ENCODE assay signal across 38 cellular contexts in genomic region chr7:112195717-112196116, GRCh38.
"Had no signal": no experiment of that assay in that cellular context is flagged by ENCODE, and none has a peak within 500 bp of the region (broad histone marks: within the 10 kb centered on the region; RNA-seq: fewer than 3 reads in every experiment).

No MANE protein-coding gene starts in this region.

- H3K9me3 ChIP-seq: ascending aorta had no signal

- ATAC-seq: activated CD8-positive, alpha-beta T cell treated with anti-CD3 and anti-CD28 coated beads for 36 hours; activated naive CD8-positive, alpha-beta T cell treated with anti-CD3 and anti-CD28 coated beads, Interleukin-2, amount 50 U/mL, for 24 hours; activated T-cell treated with anti-CD3 and anti-CD28 coated beads, Interleukin-2, amount 50 U/mL, for 4 hours; activated T-cell treated with anti-CD3 and anti-CD28 coated beads, Interleukin-2, amount 50 U/mL, for 72 hours; activated T-helper 17 cell treated with anti-CD3 and anti-CD28 coated beads, Interleukin-2, amount 50 U/mL, for 72 hours had no signal

- H3K27ac ChIP-seq: ascending aorta, VCaP had no signal

- H3K27me3 ChIP-seq: ascending aorta had no signal

- H3K4me3 ChIP-seq: ascending aorta had no signal

- DNase-seq: activated B cell treated with CpG ODN at 0.5 μM for 24 hours; activated CD4-positive, alpha-beta memory T cell treated with anti-CD3 and anti-CD28 coated beads for 36 hours; activated CD4-positive, alpha-beta T cell treated with anti-CD3 and anti-CD28 coated beads for 4 hours; activated CD4-positive, alpha-beta T cell treated with anti-CD3 and anti-CD28 coated beads, Interleukin-2, amount 10 ng/mL, durations not matched to agents 24 days and 14 days; activated CD4-positive, alpha-beta T cell treated with anti-CD3 and anti-CD28 coated beads, Interleukin-2, amount 50 U/mL, for 1 hour; activated CD4-positive, alpha-beta T cell treated with anti-CD3 and anti-CD28 coated beads, Interleukin-2, amount 50 U/mL, for 4 hours; activated CD4-positive, CD25-positive, alpha-beta regulatory T cell treated with anti-CD3 and anti-CD28 coated beads, Interleukin-2, amount 50 U/mL, for 72 hours; activated CD8-positive, alpha-beta memory T cell treated with anti-CD3 and anti-CD28 coated beads, Interleukin-2, amount 50 U/mL, for 4 hours; activated CD8-positive, alpha-beta T cell treated with anti-CD3 and anti-CD28 coated beads for 36 hours; activated effector memory CD4-positive, alpha-beta T cell treated with anti-CD3 and anti-CD28 coated beads, Interleukin-2, amount 50 U/mL, for 16 hours; activated gamma-delta T cell treated with Interleukin-2 at 50 U/mL for 16 hours; activated naive CD4-positive, alpha-beta T cell; activated naive CD4-positive, alpha-beta T cell treated with anti-CD3 and anti-CD28 coated beads, Interleukin-2, amount 10 ng/mL, durations not matched to agents 7 days and 5 days; activated naive CD8-positive, alpha-beta T cell treated with anti-CD3 and anti-CD28 coated beads, Interleukin-2, amount 10 ng/mL, durations not matched to agents 7 days and 5 days; activated naive CD8-positive, alpha-beta T cell treated with anti-CD3 and anti-CD28 coated beads, Interleukin-2, amount 50 U/mL, for 24 hours; activated T-cell treated with anti-CD3 and anti-CD28 coated beads for 4 hours; activated T-cell treated with anti-CD3 and anti-CD28 coated beads, Interleukin-2, amount 50 U/mL, for 1 hour; activated T-cell treated with anti-CD3 and anti-CD28 coated beads, Interleukin-2, amount 50 U/mL, for 4 hours; activated T-cell treated with anti-CD3 and anti-CD28 coated beads, Interleukin-2, amount 50 U/mL, for 72 hours; amygdala; anterior cingulate cortex; caudate nucleus; cerebellar nuclear complex; SW 1271; T-helper 1 cell; T-helper 2 cell; T-helper 9 cell had no signal

- H3K27ac Mint-ChIP-seq: activated B cell treated with CpG ODN at 0.5 μM for 24 hours; activated CD4-positive, alpha-beta memory T cell treated with anti-CD3 and anti-CD28 coated beads for 36 hours; activated CD4-positive, alpha-beta T cell treated with anti-CD3 and anti-CD28 coated beads, Interleukin-2, amount 10 ng/mL, durations not matched to agents 24 days and 14 days; activated CD8-positive, alpha-beta T cell treated with anti-CD3 and anti-CD28 coated beads for 36 hours; activated naive CD4-positive, alpha-beta T cell treated with anti-CD3 and anti-CD28 coated beads, Interleukin-2, amount 10 ng/mL, durations not matched to agents 7 days and 5 days; activated naive CD4-positive, alpha-beta T cell treated with anti-CD3 and anti-CD28 coated beads, Interleukin-2, amount 50 U/mL, for 24 hours; activated naive CD8-positive, alpha-beta T cell; activated naive CD8-positive, alpha-beta T cell treated with anti-CD3 and anti-CD28 coated beads, Interleukin-2, amount 10 ng/mL, durations not matched to agents 7 days and 5 days; activated naive CD8-positive, alpha-beta T cell treated with anti-CD3 and anti-CD28 coated beads, Interleukin-2, amount 50 U/mL, for 24 hours; activated T-cell treated with anti-CD3 and anti-CD28 coated beads, Interleukin-2, amount 50 U/mL, for 72 hours; activated T-helper 1 cell treated with anti-CD3 and anti-CD28 coated beads, Interleukin-12 subunit alpha, Interleukin-12 subunit beta, Interleukin-2, Interleukin-4 antibody, amounts not matched to agents 30 ng/mL and 10 ng/mL and 1 ng/mL, durations not matched to agents 14 hours and 24 hours and 36 hours; activated T-helper 17 cell treated with anti-CD3 and anti-CD28 coated beads, Interleukin-2, amount 50 U/mL, for 72 hours; brain; T-helper 1 cell treated with Interleukin-12 subunit alpha and Interleukin-12 subunit beta and Interleukin-4 antibody, amounts not matched to agents 30 μg/mL and 1 μg/mL, for 36 hours; T-helper 2 cell treated with Interferon-gamma antibody and Interleukin-4, amounts not matched to agents 5 μg/mL and 100 μg/mL, for 36 hours had no signal

- H3K36me3 ChIP-seq: ascending aorta had no signal

- H3K36me3 Mint-ChIP-seq: activated CD4-positive, alpha-beta memory T cell treated with anti-CD3 and anti-CD28 coated beads for 36 hours; activated naive CD4-positive, alpha-beta T cell treated with anti-CD3 and anti-CD28 coated beads, Interleukin-2, amount 10 ng/mL, durations not matched to agents 7 days and 5 days; activated naive CD4-positive, alpha-beta T cell treated with anti-CD3 and anti-CD28 coated beads, Interleukin-2, amount 50 U/mL, for 24 hours; activated naive CD8-positive, alpha-beta T cell; activated naive CD8-positive, alpha-beta T cell treated with anti-CD3 and anti-CD28 coated beads, Interleukin-2, amount 10 ng/mL, durations not matched to agents 7 days and 5 days; brain had no signal

- FAIRE-seq: TTC549 had no signal

- H3K9me3 Mint-ChIP-seq: activated B cell treated with CpG ODN at 0.5 μM for 24 hours; activated CD4-positive, alpha-beta memory T cell treated with anti-CD3 and anti-CD28 coated beads for 36 hours; activated CD8-positive, alpha-beta T cell treated with anti-CD3 and anti-CD28 coated beads for 36 hours; activated naive CD4-positive, alpha-beta T cell treated with anti-CD3 and anti-CD28 coated beads, Interleukin-2, amount 10 ng/mL, durations not matched to agents 7 days and 5 days; activated naive CD4-positive, alpha-beta T cell treated with anti-CD3 and anti-CD28 coated beads, Interleukin-2, amount 50 U/mL, for 24 hours; activated naive CD8-positive, alpha-beta T cell treated with anti-CD3 and anti-CD28 coated beads, Interleukin-2, amount 10 ng/mL, durations not matched to agents 7 days and 5 days; activated naive CD8-positive, alpha-beta T cell treated with anti-CD3 and anti-CD28 coated beads, Interleukin-2, amount 50 U/mL, for 24 hours; activated T-helper 1 cell treated with anti-CD3 and anti-CD28 coated beads, Interleukin-12 subunit alpha, Interleukin-12 subunit beta, Interleukin-2, Interleukin-4 antibody, amounts not matched to agents 30 ng/mL and 10 ng/mL and 1 ng/mL, durations not matched to agents 14 hours and 24 hours and 36 hours; activated T-helper 17 cell treated with anti-CD3 and anti-CD28 coated beads, Interleukin-2, amount 50 U/mL, for 72 hours; central memory CD8-positive, alpha-beta T cell; T-helper 1 cell treated with Interleukin-12 subunit alpha and Interleukin-12 subunit beta and Interleukin-4 antibody, amounts not matched to agents 30 μg/mL and 1 μg/mL, for 36 hours; T-helper 2 cell treated with Interferon-gamma antibody and Interleukin-4, amounts not matched to agents 5 μg/mL and 100 μg/mL, for 36 hours had no signal

- H3K4me3 Mint-ChIP-seq: activated B cell treated with CpG ODN at 0.5 μM for 24 hours; activated CD4-positive, alpha-beta memory T cell treated with anti-CD3 and anti-CD28 coated beads for 36 hours; activated CD4-positive, alpha-beta T cell treated with anti-CD3 and anti-CD28 coated beads, Interleukin-2, amount 10 ng/mL, durations not matched to agents 24 days and 14 days; activated CD8-positive, alpha-beta T cell treated with anti-CD3 and anti-CD28 coated beads for 36 hours; activated naive CD4-positive, alpha-beta T cell treated with anti-CD3 and anti-CD28 coated beads, Interleukin-2, amount 10 ng/mL, durations not matched to agents 7 days and 5 days; activated naive CD4-positive, alpha-beta T cell treated with anti-CD3 and anti-CD28 coated beads, Interleukin-2, amount 50 U/mL, for 24 hours; activated naive CD8-positive, alpha-beta T cell; activated naive CD8-positive, alpha-beta T cell treated with anti-CD3 and anti-CD28 coated beads, Interleukin-2, amount 10 ng/mL, durations not matched to agents 7 days and 5 days; activated naive CD8-positive, alpha-beta T cell treated with anti-CD3 and anti-CD28 coated beads, Interleukin-2, amount 50 U/mL, for 24 hours; activated T-cell treated with anti-CD3 and anti-CD28 coated beads, Interleukin-2, amount 50 U/mL, for 4 hours; activated T-cell treated with anti-CD3 and anti-CD28 coated beads, Interleukin-2, amount 50 U/mL, for 72 hours; activated T-helper 1 cell treated with anti-CD3 and anti-CD28 coated beads, Interleukin-12 subunit alpha, Interleukin-12 subunit beta, Interleukin-2, Interleukin-4 antibody, amounts not matched to agents 30 ng/mL and 10 ng/mL and 1 ng/mL, durations not matched to agents 14 hours and 24 hours and 36 hours; activated T-helper 17 cell treated with anti-CD3 and anti-CD28 coated beads, Interleukin-2, amount 50 U/mL, for 72 hours; brain; central memory CD8-positive, alpha-beta T cell; T-helper 1 cell treated with Interleukin-12 subunit alpha and Interleukin-12 subunit beta and Interleukin-4 antibody, amounts not matched to agents 30 μg/mL and 1 μg/mL, for 36 hours; T-helper 2 cell treated with Interferon-gamma antibody and Interleukin-4, amounts not matched to agents 5 μg/mL and 100 μg/mL, for 36 hours had no signal

- H3K4me1 Mint-ChIP-seq: activated B cell treated with CpG ODN at 0.5 μM for 24 hours; activated naive CD4-positive, alpha-beta T cell treated with anti-CD3 and anti-CD28 coated beads, Interleukin-2, amount 10 ng/mL, durations not matched to agents 7 days and 5 days; activated naive CD4-positive, alpha-beta T cell treated with anti-CD3 and anti-CD28 coated beads, Interleukin-2, amount 50 U/mL, for 24 hours; activated naive CD8-positive, alpha-beta T cell treated with anti-CD3 and anti-CD28 coated beads, Interleukin-2, amount 10 ng/mL, durations not matched to agents 7 days and 5 days; activated T-helper 17 cell treated with anti-CD3 and anti-CD28 coated beads, Interleukin-2, amount 50 U/mL, for 72 hours; brain; central memory CD8-positive, alpha-beta T cell had no signal
